Comparison of ENCODE assay signal across 10 cellular contexts in genomic region chr7:104328308-104328969, GRCh38. TPM values are rescaled to one million over a fixed set of nuclear protein-coding genes. Genes with fewer than 3 reads are reported as not detected.
DNase-seq lines count a peak whose midpoint lies in the region; ATAC-seq and TF ChIP-seq lines count a peak whose summit lies in the region.
"Had no signal": no experiment of that assay in that cellular context is flagged by ENCODE, and none has a peak within 500 bp of the region (broad histone marks: within the 10 kb centered on the region; RNA-seq: fewer than 3 reads in every experiment).

TSS of gene LHFPL3 (plus strand) at chr7:104328603.

- DNase-seq in BE2C (peak; percentile 22), NCI-H1092 treated with DMSO at 0.1 percent for 48 hours (lab: John Stamatoyannopoulos, UW) (peak; percentile 81), body of pancreas (peak in 1 of 4 donors; percentile 9), 8988T (no peak), epidermal melanocyte (ENCODE audit: insufficient read length, low spot score) (no peak)

- intact Hi-C loops in body of pancreas (cut with DNase I), result no loop called here

- H3K4me1 ChIP-seq in BE2C, result no peaks in the 10 kb centered on the region
- peaks cover 18% of the 10 kb centered on the region for H3K4me1 ChIP-seq in body of pancreas

- H3K27me3 ChIP-seq in BE2C (peaks cover 85% of the 10 kb centered on the region), body of pancreas (peaks cover 0 to 11% of the 10 kb centered on the region in 2 donors)

- no peak within 1 kb of the TSS for H3K27ac ChIP-seq in body of pancreas

- H3K27me3 Mint-ChIP-seq in nephron (ENCODE audit: low read depth), result peaks cover 81% of the 10 kb centered on the region

- ATAC-seq in body of pancreas (peak; percentile 18), GM19455 (IDR thresholded peaks at IDR 0.05; ENCODE audit: unreplicated experiment) (no peak), GM19463 (IDR thresholded peaks at IDR 0.05; ENCODE audit: unreplicated experiment) (no peak)
- ATAC-seq: sciatic nerve had no signal

- no peak for TF ChIP-seq CTCF in BE2C (IDR thresholded peaks at IDR 0.05; ENCODE audit: low read depth, low read length)
- no peak for TF ChIP-seq CTCF in body of pancreas (IDR thresholded peaks at IDR 0.05)
- no peak for TF ChIP-seq CTCF in nephron (IDR thresholded peaks at IDR 0.05; ENCODE audit: unreplicated experiment in 3 of 3)

- 2 to 3% methylated on average over 6 to 44 of the region's 62 CpGs for WGBS in body of pancreas, 2 donors

- H3K36me3 ChIP-seq in BE2C, result no peaks in the 10 kb centered on the region
- no peaks in the 10 kb centered on the region for H3K36me3 ChIP-seq in body of pancreas (replicated peaks in 1 of 2; ENCODE audit: insufficient read depth in 1 of 2, low read depth in 2 of 2)

- H3K36me3 Mint-ChIP-seq in nephron (ENCODE audit: low read depth), result no peaks in the 10 kb centered on the region

- H3K4me3 ChIP-seq in BE2C (ENCODE audit: low read depth, low read length), result peak within 1 kb of the TSS; percentile 25
- H3K4me3 ChIP-seq in body of pancreas, result no peak within 1 kb of the TSS

- H3K4me3 Mint-ChIP-seq in nephron, result peak within 1 kb of the TSS; percentile 73 to 77 (median 75)

- no peak for TF ChIP-seq POLR2A in body of pancreas (IDR thresholded peaks at IDR 0.05)

- H3K9me3 Mint-ChIP-seq in nephron, result no peaks in the 10 kb centered on the region

- peaks cover 8% of the 10 kb centered on the region for H3K4me1 Mint-ChIP-seq in nephron

- H3K9me3 ChIP-seq in BE2C (no peaks in the 10 kb centered on the region), body of pancreas (no peaks in the 10 kb centered on the region)

- no peak within 1 kb of the TSS for H3K27ac Mint-ChIP-seq in nephron

RNA-seq across cellular contexts. Expression of gene LHFPL3, which starts in this region (rescaled TPM):
- polyA plus RNA-seq in BE2C (2012; ENCODE audit: insufficient read depth, insufficient read length, low read depth), result not detected
- total RNA-seq in body of pancreas, result not detected
- total RNA-seq: bronchial epithelial cell, sciatic nerve had no signal

Comparison
In these comparisons a context has a peak if more than half of its experiments do, and no peak if none do; other contexts are left out.
1. Peak in ATAC-seq in body of pancreas; RNA of the gene not detected or under 1 TPM.
2. DNase-seq: peak in BE2C (single experiment) and NCI-H1092 treated with DMSO at 0.1 percent for 48 hours (single experiment); none in 8988T (single experiment) and epidermal melanocyte (single experiment).